In genomic region chr10:17453377-17454091, GRCh38 we compare ENCODE assay signal across 1 cellular context.
TF ChIP-seq lines count a peak whose summit lies in the region.

No MANE protein-coding gene starts in this region.

TF ChIP-seq in HepG2, 621 proteins besides CTCF, POLR2A, EP300 and RAD21 (continued from another document):
- TF ChIP-seq MLXIP (CRISPR knock-in tag; IDR thresholded peaks at IDR 0.05; ENCODE audit: borderline replicate concordance) = no peak
- TF ChIP-seq NR2F6 (IDR thresholded peaks at IDR 0.05) = no peak
- no peak for TF ChIP-seq NR2F6 (CRISPR knock-in tag; IDR thresholded peaks at IDR 0.05)
- TF ChIP-seq SMAD1 (CRISPR knock-in tag; IDR thresholded peaks at IDR 0.05; ENCODE audit: borderline replicate concordance, low read depth) = no peak
- TF ChIP-seq MTF2 (CRISPR knock-in tag; IDR thresholded peaks at IDR 0.05; ENCODE audit: borderline replicate concordance) = no peak
- no peak for TF ChIP-seq E2F5 (CRISPR knock-in tag; conservative IDR thresholded peaks at IDR 0.05)
- TF ChIP-seq PBX3 (CRISPR knock-in tag; IDR thresholded peaks at IDR 0.05; ENCODE audit: borderline replicate concordance) = no peak
